2 cellular contexts compared by ENCODE assay signal in the genomic region with DNA sequence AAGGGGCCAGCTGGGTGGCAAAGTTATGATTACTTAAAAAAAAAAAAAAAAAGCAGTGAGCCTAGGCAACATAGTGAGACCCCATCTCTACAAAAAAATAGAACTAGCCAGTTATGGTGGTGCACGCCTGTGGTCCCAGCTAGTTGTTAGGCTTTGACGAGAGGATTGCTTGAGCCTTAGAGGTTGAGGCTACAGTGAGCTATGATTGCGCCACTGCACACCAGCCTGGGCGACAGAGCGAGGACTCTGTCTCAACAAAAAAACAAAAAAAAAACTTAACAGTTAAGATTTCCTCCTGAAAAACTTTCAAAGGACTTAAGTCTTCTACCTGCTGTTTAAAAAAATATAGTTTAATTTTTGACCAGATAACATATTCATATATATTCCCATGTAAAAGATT.
A peak's percentile ranks its signal among the peaks of the same experiment; 100 is the strongest.
TF ChIP-seq lines count a peak whose summit lies in the region.

No MANE protein-coding gene starts in this region.

TF ChIP-seq in IMR-90, 13 proteins besides CTCF, POLR2A, EP300 and RAD21:
- TF ChIP-seq CHD1 (IDR thresholded peaks at IDR 0.05; ENCODE audit: low read depth, low read length) (no peak), CEBPB (IDR thresholded peaks at IDR 0.05; ENCODE audit: low read depth, low read length) (0 out of 2 replicates have a peak, but pooled peaks have one; percentile 36)

TF ChIP-seq in K562, 482 proteins besides CTCF, POLR2A, EP300 and RAD21:
- TF ChIP-seq ZNF347 (CRISPR knock-in tag; IDR thresholded peaks at IDR 0.05; ENCODE audit: low read depth) (no peak), NR4A1 (CRISPR knock-in tag; IDR thresholded peaks at IDR 0.05) (no peak), NR4A1 (tag; IDR thresholded peaks at IDR 0.05) (no peak), CEBPB (tag; IDR thresholded peaks at IDR 0.05) (peak; percentile 27; the same call in 1 of the 2 replicates), ZNF699 (CRISPR knock-in tag; IDR thresholded peaks at IDR 0.05; ENCODE audit: insufficient replicate concordance) (no peak)
